In genomic region chr4:37516057-37516775, GRCh38 we compare ENCODE assay signal across 19 cellular contexts.
DNase-seq lines count a peak whose midpoint lies in the region; ATAC-seq, FAIRE-seq and TF ChIP-seq lines count a peak whose summit lies in the region.
"Had no signal": no experiment of that assay in that cellular context is flagged by ENCODE, and none has a peak within 500 bp of the region (broad histone marks: within the 10 kb centered on the region; RNA-seq: fewer than 3 reads in every experiment).

No MANE protein-coding gene starts in this region.

- ATAC-seq in PC-3 = peak; percentile 65

- H3K27ac Mint-ChIP-seq in astrocyte (ENCODE audit: unreplicated experiment) = no peak overlapping the region
- H3K27ac Mint-ChIP-seq in activated CD4-positive, alpha-beta memory T cell treated with anti-CD3 and anti-CD28 coated beads, Interleukin-2, amount 10 ng/mL, durations not matched to agents 7 days and 5 days = no peak overlapping the region

- H3K9ac ChIP-seq in PC-3 (ENCODE audit: low read length) (no peak overlapping the region), astrocyte (ENCODE audit: low read length) (no peak overlapping the region)

- H3K36me3 ChIP-seq in PC-3 (ENCODE audit: low read depth, low read length) = no peaks in the 10 kb centered on the region
- H3K36me3 ChIP-seq in astrocyte (ENCODE audit: insufficient read depth, low read length) = no peaks in the 10 kb centered on the region
- H3K36me3 ChIP-seq: SJCRH30 had no signal

- H4K20me1 ChIP-seq in PC-3 (ENCODE audit: low read length) = no peaks in the 10 kb centered on the region
- no peaks in the 10 kb centered on the region for H4K20me1 ChIP-seq in astrocyte (ENCODE audit: insufficient read depth, low read length)

- H3K27me3 ChIP-seq in PC-3 (ENCODE audit: low read length) (no peaks in the 10 kb centered on the region), astrocyte (ENCODE audit: insufficient read depth, low read length) (no peaks in the 10 kb centered on the region)
- H3K27me3 ChIP-seq: SJCRH30 had no signal

- peaks cover 6% of the 10 kb centered on the region for H3F3A ChIP-seq in PC-3 (ENCODE audit: low read length, unreplicated experiment)

- no peak for FAIRE-seq in astrocyte (lab: Jason Lieb, UNC)

- H3K9me3 Mint-ChIP-seq in astrocyte (ENCODE audit: unreplicated experiment) = peaks cover 4% of the 10 kb centered on the region
- H3K9me3 Mint-ChIP-seq in activated CD4-positive, alpha-beta memory T cell treated with anti-CD3 and anti-CD28 coated beads, Interleukin-2, amount 10 ng/mL, durations not matched to agents 7 days and 5 days = peaks cover 6% of the 10 kb centered on the region

- H3K79me2 ChIP-seq in PC-3 (ENCODE audit: low read length) = no peaks in the 10 kb centered on the region
- no peaks in the 10 kb centered on the region for H3K79me2 ChIP-seq in astrocyte (ENCODE audit: insufficient read depth, low read length)

- no peaks in the 10 kb centered on the region for H3K27me3 Mint-ChIP-seq in astrocyte (ENCODE audit: low read depth, unreplicated experiment)
- H3K27me3 Mint-ChIP-seq in activated CD4-positive, alpha-beta memory T cell treated with anti-CD3 and anti-CD28 coated beads, Interleukin-2, amount 10 ng/mL, durations not matched to agents 7 days and 5 days = peaks cover 13% of the 10 kb centered on the region

- no peaks in the 10 kb centered on the region for H3K36me3 Mint-ChIP-seq in astrocyte (ENCODE audit: low read depth, unreplicated experiment)
- H3K36me3 Mint-ChIP-seq in activated CD4-positive, alpha-beta memory T cell treated with anti-CD3 and anti-CD28 coated beads, Interleukin-2, amount 10 ng/mL, durations not matched to agents 7 days and 5 days (ENCODE audit: low read depth) = no peaks in the 10 kb centered on the region

- TF ChIP-seq CTCF in PC-3 (conservative IDR thresholded peaks at IDR 0.05; ENCODE audit: low read depth, low read length) (no peak), astrocyte (IDR thresholded peaks at IDR 0.05; ENCODE audit: insufficient read depth, low read depth, low read length) (no peak)

- peaks cover 23% of the 10 kb centered on the region for H3K4me1 ChIP-seq in PC-3 (ENCODE audit: insufficient read depth, low read length)
- no peaks in the 10 kb centered on the region for H3K4me1 ChIP-seq in astrocyte (ENCODE audit: insufficient read depth, low read length)
- H3K4me1 ChIP-seq: SJCRH30 had no signal

- H3K9me2 ChIP-seq in PC-3 (replicated peaks; ENCODE audit: low read length) = no peaks in the 10 kb centered on the region

- POLR2A ChIA-PET in PC-3 (lab: Charles Lee; ENCODE audit: unreplicated experiment) = no interaction called here
- POLR2A ChIA-PET in activated CD4-positive, alpha-beta memory T cell treated with anti-CD3 and anti-CD28 coated beads, Interleukin-2, amount 10 ng/mL, durations not matched to agents 7 days and 5 days (lab: Charles Lee) = no interaction called here

- no peaks in the 10 kb centered on the region for H3K4me1 Mint-ChIP-seq in astrocyte (ENCODE audit: low read depth, unreplicated experiment)
- no peaks in the 10 kb centered on the region for H3K4me1 Mint-ChIP-seq in activated CD4-positive, alpha-beta memory T cell treated with anti-CD3 and anti-CD28 coated beads, Interleukin-2, amount 10 ng/mL, durations not matched to agents 7 days and 5 days

- CTCF ChIA-PET in PC-3 (lab: Charles Lee) = no interaction called here
- CTCF ChIA-PET in activated CD4-positive, alpha-beta memory T cell treated with anti-CD3 and anti-CD28 coated beads, Interleukin-2, amount 10 ng/mL, durations not matched to agents 7 days and 5 days (lab: Charles Lee) = interaction anchor here (0.5 kb wide), 1 partner anchor 165 kb away, joined by 6 read pairs; no protein-coding TSS in a partner anchor

- H3K27ac ChIP-seq in PC-3 (ENCODE audit: low read length) (peak overlapping the region; percentile 66), astrocyte (ENCODE audit: low read depth, low read length) (no peak overlapping the region)
- H3K27ac ChIP-seq: SJCRH30 had no signal

- no peak overlapping the region for H3K4me3 Mint-ChIP-seq in astrocyte (ENCODE audit: unreplicated experiment)
- H3K4me3 Mint-ChIP-seq in activated CD4-positive, alpha-beta memory T cell treated with anti-CD3 and anti-CD28 coated beads, Interleukin-2, amount 10 ng/mL, durations not matched to agents 7 days and 5 days = no peak overlapping the region

- intact Hi-C loops in PC-3 (cut with micrococcal nuclease) = no loop called here

- no TSS peak for BruUV-seq in PC-3 (replicated peaks; lab: Mats Ljungman, UMichigan)

- peak; percentile 65 for DNase-seq in ELR (ENCODE audit: low read depth)
- DNase-seq in PC-3 = peak; percentile 43
- peak; percentile 3 for DNase-seq in astrocyte (ENCODE audit: low read depth)
- peak; percentile 50 for DNase-seq in renal cortical epithelial cell (ENCODE audit: low read depth)
- no peak for DNase-seq in stimulated activated CD4-positive, alpha-beta T cell treated with anti-CD3 and anti-CD28 coated beads, Interleukin-4, amount 100 ng/mL, for 24 hours
- no peak for DNase-seq in inferior parietal cortex (ENCODE audit: extremely low spot score)
- no peak for DNase-seq in SK-N-DZ (ENCODE audit: low spot score)
- no peak for DNase-seq in activated CD4-positive, alpha-beta memory T cell treated with anti-CD3 and anti-CD28 coated beads, Interleukin-2, amount 10 ng/mL, durations not matched to agents 7 days and 5 days
- DNase-seq: C1 segment of cervical spinal cord, DMS79 treated with DMSO at 0.1 percent for 48 hours, GF-D8, IMR-90, NCI-H1048, NCI-H1436, NCI-H1930, NCI-H345, NCI-H526, SJCRH30, SW 1271 had no signal

- H3K4me2 ChIP-seq in PC-3 (ENCODE audit: low read length) (peak overlapping the region; percentile 70), astrocyte (ENCODE audit: low read length) (no peak overlapping the region)

- H3K4me3 ChIP-seq in PC-3 (ENCODE audit: low read length) = 0 out of 2 replicates have a peak overlapping the region, but pooled peaks have one; percentile 35
- H3K4me3 ChIP-seq in astrocyte (ENCODE audit: insufficient read depth, low read depth, low read length) = no peak overlapping the region
- H3K4me3 ChIP-seq: SJCRH30 had no signal

- H3K9me3 ChIP-seq in PC-3 (ENCODE audit: low read length) (no peaks in the 10 kb centered on the region), astrocyte (ENCODE audit: insufficient read depth, low read depth, low read length) (peaks cover 3% of the 10 kb centered on the region)

- H2AFZ ChIP-seq in PC-3 (ENCODE audit: low read length) (no peak overlapping the region), astrocyte (ENCODE audit: low read depth, low read length) (no peak overlapping the region)

Comparison
In these comparisons a context has a peak if more than half of its experiments do, and no peak if none do; other contexts are left out.
1. DNase-seq: peak in ELR (single experiment), PC-3 (single experiment), astrocyte (single experiment) and renal cortical epithelial cell (single experiment); none in stimulated activated CD4-positive, alpha-beta T cell treated with anti-CD3 and anti-CD28 coated beads, Interleukin-4, amount 100 ng/mL, for 24 hours (single experiment), inferior parietal cortex (single experiment), SK-N-DZ (single experiment) and activated CD4-positive, alpha-beta memory T cell treated with anti-CD3 and anti-CD28 coated beads, Interleukin-2, amount 10 ng/mL, durations not matched to agents 7 days and 5 days (single experiment).